Comparison of ENCODE assay signal across 1 cellular context in the genomic region with DNA sequence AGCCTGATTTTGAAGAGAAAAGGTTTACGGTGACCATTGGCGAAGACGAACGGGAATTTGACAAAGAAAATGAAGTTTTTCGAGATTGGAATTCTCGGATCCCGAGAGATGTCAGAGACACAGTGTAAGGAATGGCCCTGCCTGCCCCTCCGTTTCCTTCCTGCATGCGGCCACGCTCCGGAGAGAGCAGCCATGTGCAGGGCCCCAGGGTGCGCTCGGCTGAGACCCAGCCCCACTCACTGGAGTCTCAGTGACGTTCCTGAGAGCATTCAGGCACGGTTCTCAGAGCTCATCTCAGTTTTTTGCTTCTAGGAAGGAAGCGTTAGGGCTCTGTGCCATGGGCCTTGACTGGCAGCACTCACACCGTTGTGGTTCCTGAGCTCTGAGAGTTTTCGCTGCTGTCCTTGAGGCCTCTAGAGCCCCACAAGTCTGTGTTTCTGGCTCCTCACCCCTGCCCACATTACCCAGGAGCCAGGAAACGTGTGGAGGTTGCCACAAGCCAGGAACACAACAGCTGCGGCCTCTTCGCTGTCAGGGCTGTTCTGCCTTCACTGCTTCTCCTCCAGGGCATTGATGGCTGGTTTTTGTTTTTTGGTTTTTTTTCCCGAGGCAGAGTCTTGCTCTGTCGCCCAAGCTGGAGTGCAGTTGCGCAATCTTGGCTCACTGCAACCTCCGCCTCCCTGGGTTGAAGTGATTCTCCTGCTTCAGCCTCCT.
A peak's percentile ranks its signal among the peaks of the same experiment; 100 is the strongest.
TF ChIP-seq lines count a peak whose summit lies in the region.

No MANE protein-coding gene starts in this region.

TF ChIP-seq in IMR-90, 13 proteins besides CTCF, POLR2A, EP300 and RAD21:
- TF ChIP-seq BHLHE40 (IDR thresholded peaks at IDR 0.05; ENCODE audit: low read depth, low read length) (no peak), CHD1 (IDR thresholded peaks at IDR 0.05; ENCODE audit: low read depth, low read length) (no peak), NFE2L2 (IDR thresholded peaks at IDR 0.05; ENCODE audit: low read depth, low read length) (no peak), CEBPB (IDR thresholded peaks at IDR 0.05; ENCODE audit: low read depth, low read length) (peak; percentile 89)
- TF ChIP-seq, protein P1, sequence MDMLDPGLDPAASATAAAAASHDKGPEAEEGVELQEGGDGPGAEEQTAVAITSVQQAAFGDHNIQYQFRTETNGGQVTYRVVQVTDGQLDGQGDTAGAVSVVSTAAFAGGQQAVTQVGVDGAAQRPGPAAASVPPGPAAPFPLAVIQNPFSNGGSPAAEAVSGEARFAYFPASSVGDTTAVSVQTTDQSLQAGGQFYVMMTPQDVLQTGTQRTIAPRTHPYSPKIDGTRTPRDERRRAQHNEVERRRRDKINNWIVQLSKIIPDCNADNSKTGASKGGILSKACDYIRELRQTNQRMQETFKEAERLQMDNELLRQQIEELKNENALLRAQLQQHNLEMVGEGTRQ (IDR thresholded peaks at IDR 0.05; ENCODE audit: low read depth, low read length), result no peak
TF ChIP-seq in IMR-90: peak in this region for 1.
